ENCODE assay signal across 21 cellular contexts in the genomic region with DNA sequence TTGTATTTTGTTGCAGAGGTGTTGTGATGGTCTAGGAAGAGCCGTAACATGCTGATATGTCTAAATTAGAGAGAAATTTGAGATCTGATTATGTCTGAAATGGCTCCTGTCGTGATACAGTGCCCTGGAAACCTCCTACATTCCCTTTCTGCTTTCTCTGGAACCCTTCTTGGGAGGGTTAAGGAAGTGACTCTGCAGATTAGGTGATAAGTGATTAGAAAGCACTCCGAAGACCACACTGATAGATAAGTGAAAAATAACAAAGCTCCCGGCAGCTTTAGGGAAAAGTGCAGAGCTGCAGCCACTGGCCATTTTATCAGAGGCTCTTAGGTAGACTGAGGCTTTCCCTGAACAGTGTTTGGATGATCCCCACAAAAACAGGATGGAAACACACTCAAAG.
DNase-seq lines count a peak whose midpoint lies in the region; ATAC-seq, FAIRE-seq and TF ChIP-seq lines count a peak whose summit lies in the region.
"Had no signal": no experiment of that assay in that cellular context is flagged by ENCODE, and none has a peak within 500 bp of the region (broad histone marks: within the 10 kb centered on the region; RNA-seq: fewer than 3 reads in every experiment).

No MANE protein-coding gene starts in this region.

- H2AFZ ChIP-seq in K562 (ENCODE audit: low read depth, low read length): no peak overlapping the region
- H2AFZ ChIP-seq: PC-9 had no signal

- POLR2A ChIA-PET in K562 (lab: Yijun Ruan, JAX): no interaction called here

- BruUV-seq in K562 (replicated peaks; lab: Mats Ljungman, UMichigan): no TSS peak

- 0% methylated on average over 4 of the region's 4 CpGs for WGBS in K562 (ENCODE audit: insufficient coverage, low coverage, missing lambda C conversion rate)

- CTCF ChIA-PET in K562 (lab: Yijun Ruan, JAX; ENCODE audit: low intra/inter-chr PET ratio): no interaction called here

- H3K9me1 ChIP-seq in K562 (ENCODE audit: control insufficient read depth, insufficient read depth, low read length): no peaks in the 10 kb centered on the region

- H3K27ac ChIP-seq in cardiac muscle cell (peak overlapping the region; percentile 64), K562 (ENCODE audit: extremely low read depth, low read depth, low read length) (no peak overlapping the region), kidney (ENCODE audit: low read depth in 2 of 2, low read length in 2 of 2) (no peak overlapping the region)
- H3K27ac ChIP-seq: PC-9, RWPE1 had no signal

- peak overlapping the region; percentile 90 for H3K27ac Mint-ChIP-seq in nephron progenitor cell

- TF ChIP-seq EP300 in K562 (IDR thresholded peaks at IDR 0.05; ENCODE audit: low read length): no peak

- H3K9me3 Mint-ChIP-seq in nephron progenitor cell: no peaks in the 10 kb centered on the region
- H3K9me3 Mint-ChIP-seq: CD14-positive monocyte had no signal

- H3K27me3 ChIP-seq in cardiac muscle cell (no peaks in the 10 kb centered on the region), K562 (ENCODE audit: control insufficient read depth in 2 of 2, insufficient read depth in 2 of 2, low read length in 2 of 2) (peaks cover 8 to 19% of the 10 kb centered on the region in 2 experiments)

- H3K9me3 ChIP-seq in cardiac muscle cell (ENCODE audit: low read depth) (no peaks in the 10 kb centered on the region), K562 (replicated peaks; ENCODE audit: control insufficient read depth, insufficient read depth, low read depth, low read length) (no peaks in the 10 kb centered on the region), kidney (ENCODE audit: control insufficient read depth in 1 of 2, low read length in 2 of 2) (no peaks in the 10 kb centered on the region)

- TF ChIP-seq RAD21 in K562 (CRISPR knock-in tag; conservative IDR thresholded peaks at IDR 0.05 in 1 of 2, IDR thresholded peaks at IDR 0.05 in 1 of 2): no peak

- H3K36me3 ChIP-seq in cardiac muscle cell (no peaks in the 10 kb centered on the region), K562 (ENCODE audit: control insufficient read depth, insufficient read depth, low read length) (no peaks in the 10 kb centered on the region), kidney (ENCODE audit: control insufficient read depth in 1 of 2, insufficient read depth in 2 of 2, low read length in 2 of 2) (no peaks in the 10 kb centered on the region)

- peak overlapping the region; percentile 19 for H3K4me3 Mint-ChIP-seq in nephron progenitor cell
- H3K4me3 Mint-ChIP-seq: CD14-positive monocyte had no signal

- H3K36me3 Mint-ChIP-seq in nephron progenitor cell (ENCODE audit: low read depth): peaks cover 31% of the 10 kb centered on the region

- DNase-seq in cardiac muscle cell (ENCODE audit: low read depth in 1 of 2, low spot score in 1 of 2) (no peak), cardiac septum (ENCODE audit: low spot score) (no peak), K562 (ENCODE audit: extremely low read depth in 1 of 4, low spot score in 3 of 4) (no peak), nephron progenitor cell (no peak), kidney (no peak), HuH-7 (ENCODE audit: low spot score) (no peak), G401 (ENCODE audit: low spot score) (no peak), NCI-H1694 treated with DMSO at 0.1 percent for 48 hours (lab: John Stamatoyannopoulos, UW) (no peak)
- DNase-seq: AML-193, COR-L47, NCI-H1436, NCI-H2029, NCI-H345, NCI-H524 treated with DMSO at 0.1 percent for 48 hours, PC-9, SIG-M5 had no signal

- no peak overlapping the region for H3K9ac ChIP-seq in K562 (ENCODE audit: insufficient read depth in 1 of 2, low read depth in 2 of 2, low read length in 2 of 2)
- no peak overlapping the region for H3K9ac ChIP-seq in kidney (ENCODE audit: low read length in 2 of 2)

- H3K4me1 ChIP-seq in cardiac muscle cell (ENCODE audit: low read depth): peaks cover 30% of the 10 kb centered on the region
- H3K4me1 ChIP-seq in K562 (replicated peaks in 1 of 2; ENCODE audit: control insufficient read depth in 2 of 2, insufficient read depth in 2 of 2, low read length in 2 of 2): no peaks in the 10 kb centered on the region
- H3K4me1 ChIP-seq in kidney (ENCODE audit: control insufficient read depth in 1 of 2, insufficient read depth in 1 of 2, low read depth in 1 of 2, low read length in 2 of 2): no peaks in the 10 kb centered on the region

- intact Hi-C loops in cardiac septum (cut with DNase I): no loop called here
- intact Hi-C loops in K562 (cut with micrococcal nuclease): no loop called here
- intact Hi-C loops in kidney (cut with DNase I): no loop called here

- in situ Hi-C loops in K562 (cut with MboI) (no loop called here), G401 (cut with HindIII; ENCODE audit: low sequenced_read_pairs) (no loop called here)

- peaks cover 49% of the 10 kb centered on the region for H3K4me1 Mint-ChIP-seq in nephron progenitor cell
- H3K4me1 Mint-ChIP-seq: CD14-positive monocyte had no signal

- H3K4me2 ChIP-seq in K562 (ENCODE audit: insufficient read depth, low read length): no peak overlapping the region
- H3K4me2 ChIP-seq: PC-9 had no signal

- H4K20me1 ChIP-seq in K562 (replicated peaks; ENCODE audit: control insufficient read depth, insufficient read depth, low read length): no peaks in the 10 kb centered on the region

- no peak overlapping the region for H3K4me3 ChIP-seq in cardiac muscle cell
- no peak overlapping the region for H3K4me3 ChIP-seq in K562
- H3K4me3 ChIP-seq in kidney (ENCODE audit: low read length in 2 of 2): no peak overlapping the region
- H3K4me3 ChIP-seq: GM12878, PC-9 had no signal

- no peak for ATAC-seq in K562
- ATAC-seq: GM12878, HepG2 had no signal

- FAIRE-seq in K562 (lab: Jason Lieb, UNC): no peak
- FAIRE-seq in kidney (lab: Jason Lieb, UNC): no peak
- FAIRE-seq: GM12878, H54, HepG2 had no signal

- TF ChIP-seq CTCF in cardiac muscle cell (IDR thresholded peaks at IDR 0.05; ENCODE audit: low read depth, low read length) (no peak), K562 (IDR thresholded peaks at IDR 0.05 in 2 of 3, conservative IDR thresholded peaks at IDR 0.05 in 1 of 3; ENCODE audit: insufficient read depth in 2 of 3, low read depth in 1 of 3, low read length in 3 of 3) (no peak), nephron progenitor cell (IDR thresholded peaks at IDR 0.05) (no peak), kidney (IDR thresholded peaks at IDR 0.05; ENCODE audit: borderline replicate concordance, extremely low read depth, insufficient read depth) (no peak)

- H3K79me2 ChIP-seq in K562 (ENCODE audit: control insufficient read depth, insufficient read depth, low read length): no peaks in the 10 kb centered on the region

- H3K27me3 Mint-ChIP-seq in nephron progenitor cell (ENCODE audit: low read depth, poor library complexity): no peaks in the 10 kb centered on the region

- TF ChIP-seq POLR2A in K562 (conservative IDR thresholded peaks at IDR 0.05): no peak

TF ChIP-seq in K562, 482 proteins besides CTCF, POLR2A, EP300 and RAD21:
- TF ChIP-seq NFE2 (IDR thresholded peaks at IDR 0.05; ENCODE audit: low read depth) (peak; percentile 70), NFE2L1 (tag; IDR thresholded peaks at IDR 0.05; ENCODE audit: borderline replicate concordance, low read depth) (no peak)
TF ChIP-seq in K562: peak in this region for 1.
